ENCODE assay signal across 9 cellular contexts in genomic region chr12:48979602-48980388, GRCh38. TPM values are rescaled to one million over a fixed set of nuclear protein-coding genes. Genes with fewer than 3 reads are reported as not detected.
DNase-seq lines count a peak whose midpoint lies in the region; ATAC-seq and TF ChIP-seq lines count a peak whose summit lies in the region.
"Had no signal": no experiment of that assay in that cellular context is flagged by ENCODE, and none has a peak within 500 bp of the region (broad histone marks: within the 10 kb centered on the region; RNA-seq: fewer than 3 reads in every experiment).

No MANE protein-coding gene starts in this region.

- no peak for DNase-seq in AG09309 (ENCODE audit: low read depth)
- no peak for DNase-seq in MM.1S
- no peak for DNase-seq in breast epithelium (ENCODE audit: low spot score in 2 of 2)
- peak; percentile 50 for DNase-seq in naive B cell
- DNase-seq in NCI-H2171 (lab: John Stamatoyannopoulos, UW): no peak
- DNase-seq in glomerular visceral epithelial cell (ENCODE audit: extremely low spot score): no peak

- no peak overlapping the region for H3K27ac ChIP-seq in MM.1S (ENCODE audit: low read length)
- H3K27ac ChIP-seq in breast epithelium: no peak overlapping the region

- H3K79me2 ChIP-seq in MM.1S (ENCODE audit: low read length): no peaks in the 10 kb centered on the region

- H3K9me2 ChIP-seq in MM.1S (replicated peaks; ENCODE audit: insufficient read depth, low read length): no peaks in the 10 kb centered on the region

- H3K27me3 Mint-ChIP-seq in naive B cell: peaks cover 57 to 78% (median 78%) of the 10 kb centered on the region in 3 donors

- no peaks in the 10 kb centered on the region for H3K9me3 ChIP-seq in MM.1S (replicated peaks; ENCODE audit: insufficient read depth, low read length)
- H3K9me3 ChIP-seq in breast epithelium: no peaks in the 10 kb centered on the region

- H3K4me3 ChIP-seq in AG09309 (ENCODE audit: control insufficient read depth, low read depth, low read length): peak overlapping the region; percentile 13
- H3K4me3 ChIP-seq in MM.1S (ENCODE audit: low read length): peak overlapping the region; percentile 52
- peak overlapping the region; percentile 36 to 66 (median 42) for H3K4me3 ChIP-seq in breast epithelium

- no peak overlapping the region for H3K9ac ChIP-seq in MM.1S (ENCODE audit: low read length)

- peaks cover 41% of the 10 kb centered on the region for H3K4me1 ChIP-seq in MM.1S (ENCODE audit: low read length)
- peaks cover 18 to 32% of the 10 kb centered on the region in 2 donors for H3K4me1 ChIP-seq in breast epithelium

- intact Hi-C loops in breast epithelium (cut with DNase I; ENCODE audit: low total_unique reads): no loop called here

- no peaks in the 10 kb centered on the region for H4K20me1 ChIP-seq in MM.1S (ENCODE audit: insufficient read depth, low read length)

- peaks cover 0 to 15% of the 10 kb centered on the region in 2 donors for H3K36me3 Mint-ChIP-seq in naive B cell

- TF ChIP-seq POLR2A in breast epithelium (IDR thresholded peaks at IDR 0.05): no peak

- H3K4me3 Mint-ChIP-seq in naive B cell: peak overlapping the region; percentile 84 to 94 (median 92)

- peak overlapping the region; percentile 89 for H3K4me2 ChIP-seq in MM.1S (ENCODE audit: low read depth, low read length)

- H2AFZ ChIP-seq in MM.1S (ENCODE audit: low read length): peak overlapping the region; percentile 46

- H3K27me3 ChIP-seq in MM.1S (replicated peaks; ENCODE audit: insufficient read depth, low read length) (peaks cover 93% of the 10 kb centered on the region), breast epithelium (peaks cover 3 to 51% of the 10 kb centered on the region in 2 donors)

- TF ChIP-seq CTCF in AG09309 (IDR thresholded peaks at IDR 0.05; ENCODE audit: control insufficient read depth, insufficient read depth, low read depth, low read length, missing control alignments) (no peak), MM.1S (IDR thresholded peaks at IDR 0.05; ENCODE audit: low read length) (no peak), breast epithelium (IDR thresholded peaks at IDR 0.05) (no peak)

- no peaks in the 10 kb centered on the region for H3K9me3 Mint-ChIP-seq in naive B cell

- H3K4me1 Mint-ChIP-seq in naive B cell: peaks cover 46 to 48% (median 47%) of the 10 kb centered on the region in 3 donors

- H3F3A ChIP-seq in MM.1S (ENCODE audit: insufficient read depth, low read length): no peaks in the 10 kb centered on the region

- peak overlapping the region in 5 of 6 donors; percentile 48 to 78 (median 70) for H3K27ac Mint-ChIP-seq in naive B cell

- no peaks in the 10 kb centered on the region for H3K36me3 ChIP-seq in MM.1S (replicated peaks; ENCODE audit: insufficient read depth, low read length)
- H3K36me3 ChIP-seq in breast epithelium: no peaks in the 10 kb centered on the region

- peak; percentile 18 to 26 for ATAC-seq in naive B cell (ENCODE audit: low read depth in 2 of 2)
- ATAC-seq in GM19324 (IDR thresholded peaks at IDR 0.05; ENCODE audit: low FRiP score, unreplicated experiment): no peak
- no peak for ATAC-seq in GM18909 (IDR thresholded peaks at IDR 0.05; ENCODE audit: poor library complexity, unreplicated experiment)

RNA-seq across cellular contexts. Expression of gene WNT1, which starts 1.7 kb away (rescaled TPM):
- total RNA-seq in breast epithelium: not detected
- under 1 TPM in 1 of 6 donors, not detected in 5; 0.23 TPM for polyA plus RNA-seq in naive B cell (ENCODE audit: low read depth in 6 of 6)
- total RNA-seq: SK-MEL-5 had no signal

RNA-seq across cellular contexts. Expression of gene WNT10B, which starts 8.3 kb away (rescaled TPM):
- total RNA-seq in breast epithelium: 1 to 10 TPM in 1 of 3 donors, under 1 TPM in 1, not detected in 1; 0.29 to 1.3 TPM
- not detected for polyA plus RNA-seq in naive B cell (ENCODE audit: low read depth in 6 of 6)

RNA-seq across cellular contexts. Expression of gene DDN, which starts 19.4 kb away (rescaled TPM):
- under 1 TPM in 2 of 3 donors, not detected in 1; under 0.01 to 0.16 TPM for total RNA-seq in breast epithelium
- under 1 TPM in 5 of 6 donors, not detected in 1; 0.12 to 0.52 (median 0.20) TPM for polyA plus RNA-seq in naive B cell (ENCODE audit: low read depth in 6 of 6)

RNA-seq across cellular contexts. Expression of gene ARF3, which starts 22.5 kb away (rescaled TPM):
- 10 to 100 TPM; 65.2 to 86.2 (median 75.2) TPM for total RNA-seq in breast epithelium
- 10 to 100 TPM; 21.7 to 40.3 (median 25.8) TPM for polyA plus RNA-seq in naive B cell (ENCODE audit: low read depth in 6 of 6)

RNA-seq across cellular contexts. Expression of gene PRKAG1, which starts 38.8 kb away (rescaled TPM):
- total RNA-seq in breast epithelium: 10 to 100 TPM; 50.5 to 84.3 (median 54.0) TPM
- polyA plus RNA-seq in naive B cell (ENCODE audit: low read depth in 6 of 6): 10 to 100 TPM; 36.2 to 76.2 (median 52.1) TPM

Comparison
In these comparisons a context has a peak if more than half of its experiments do, and no peak if none do; other contexts are left out.
1. ATAC-seq: peak in naive B cell (2 of 2); none in GM19324 (single experiment) and GM18909 (single experiment).
2. Peak in every context shown above with its lines, with median percentiles within 50 percentile points of each other: H3K4me3 ChIP-seq.